ENCODE assay signal across 8 cellular contexts in the genomic region with DNA sequence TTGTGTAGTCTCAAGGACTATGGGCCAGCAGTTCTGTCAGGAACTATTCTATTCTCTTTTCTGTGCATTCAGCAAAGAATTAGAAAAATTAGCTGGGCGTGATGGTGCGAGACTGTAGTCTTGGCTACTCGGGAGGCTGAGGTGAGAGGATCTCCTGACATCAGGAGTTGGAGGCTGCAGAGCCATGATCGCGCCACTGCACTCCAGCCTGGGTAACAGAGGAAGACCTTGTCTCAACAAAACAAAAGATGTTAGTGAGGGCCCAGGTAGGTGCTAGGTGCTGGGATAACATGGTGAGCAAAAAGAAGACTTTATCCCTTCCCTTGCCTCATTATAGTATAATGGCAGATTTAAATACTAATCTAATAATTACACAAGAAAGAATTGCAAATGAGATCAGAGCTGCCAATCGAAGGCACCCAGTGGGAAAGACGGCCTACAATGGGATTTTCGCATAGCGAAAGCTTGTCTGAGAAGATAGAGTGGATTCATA. TPM values are rescaled to one million over a fixed set of nuclear protein-coding genes. Genes with fewer than 3 reads are reported as not detected.
DNase-seq lines count a peak whose midpoint lies in the region; ATAC-seq and TF ChIP-seq lines count a peak whose summit lies in the region.

No MANE protein-coding gene starts in this region.

- peak overlapping the region; percentile 94 for H3K27ac Mint-ChIP-seq in effector memory CD8-positive, alpha-beta T cell

- DNase-seq in NCI-H146 (lab: John Stamatoyannopoulos, UW) = peak; percentile 27
- DNase-seq in NCI-H146 treated with DMSO at 0.1 percent for 48 hours (lab: John Stamatoyannopoulos, UW; ENCODE audit: unreplicated experiment) = no peak
- DNase-seq in effector memory CD8-positive, alpha-beta T cell = no peak
- DNase-seq in neuronal stem cell (ENCODE audit: low spot score) = no peak
- DNase-seq in cerebellar nuclear complex (lab: John Stamatoyannopoulos, UW) = no peak
- DNase-seq in stimulated activated CD4-positive, alpha-beta T cell treated with anti-CD3 and anti-CD28 coated beads, Interleukin-2, amount 100 ng/mL, for 24 hours = no peak
- DNase-seq in NCI-H526 (lab: John Stamatoyannopoulos, UW) = no peak

- no peaks in the 10 kb centered on the region for H3K79me1 ChIP-seq in neuronal stem cell (ENCODE audit: low read depth, low read length)

- H3K4me2 ChIP-seq in KMS-11 (peak overlapping the region; percentile 98), neuronal stem cell (ENCODE audit: insufficient read depth, low read length, poor library complexity, severe bottlenecking) (peak overlapping the region; percentile 43)

- no peaks in the 10 kb centered on the region for H3K27me3 Mint-ChIP-seq in effector memory CD8-positive, alpha-beta T cell

- peaks cover 18% of the 10 kb centered on the region for H3K4me1 ChIP-seq in KMS-11 (ENCODE audit: low read depth, poor library complexity, severe bottlenecking)
- peaks cover 0 to 1% of the 10 kb centered on the region in 2 donors for H3K4me1 ChIP-seq in neuronal stem cell (ENCODE audit: control insufficient read depth in 2 of 2, insufficient read depth in 1 of 2, low read depth in 1 of 2, low read length in 2 of 2)

- H3K9ac ChIP-seq in KMS-11 = peak overlapping the region; percentile 99
- no peak overlapping the region for H3K9ac ChIP-seq in neuronal stem cell (ENCODE audit: low read depth, low read length, poor library complexity)

- H3K36me3 Mint-ChIP-seq in effector memory CD8-positive, alpha-beta T cell (ENCODE audit: insufficient read depth) = peaks cover 31% of the 10 kb centered on the region

- H3K27ac ChIP-seq in KMS-11 (peak overlapping the region; percentile 85), neuronal stem cell (replicated peaks; ENCODE audit: low read length) (no peak overlapping the region)

- H3K79me2 ChIP-seq in KMS-11 (ENCODE audit: insufficient read depth, low read depth) = peaks cover 32% of the 10 kb centered on the region

- H3K36me3 ChIP-seq in KMS-11 (ENCODE audit: insufficient read depth) (no peaks in the 10 kb centered on the region), neuronal stem cell (replicated peaks in 1 of 2; ENCODE audit: control insufficient read depth in 2 of 2, insufficient read depth in 2 of 2, low read length in 2 of 2) (peaks cover 8 to 33% of the 10 kb centered on the region in 2 donors)

- H3K4me3 Mint-ChIP-seq in effector memory CD8-positive, alpha-beta T cell = peak overlapping the region; percentile 94 to 95

- no peaks in the 10 kb centered on the region for H4K20me1 ChIP-seq in KMS-11 (ENCODE audit: insufficient read depth)

- H2BK120ac ChIP-seq in neuronal stem cell (ENCODE audit: low read depth, low read length) = no peak overlapping the region

- no peak overlapping the region for H4K8ac ChIP-seq in neuronal stem cell (ENCODE audit: low read depth, low read length)

- no peak overlapping the region for H2BK5ac ChIP-seq in neuronal stem cell (ENCODE audit: low read length)

- no peak overlapping the region for H2AK5ac ChIP-seq in neuronal stem cell (ENCODE audit: low read depth, low read length)

- peak; percentile 1 for ATAC-seq in effector memory CD8-positive, alpha-beta T cell (replicated peaks)

- no peaks in the 10 kb centered on the region for H3K9me3 ChIP-seq in neuronal stem cell (replicated peaks in 1 of 2; ENCODE audit: control insufficient read depth in 2 of 2, insufficient read depth in 1 of 2, low read depth in 1 of 2, low read length in 2 of 2)

- H3K23ac ChIP-seq in neuronal stem cell (ENCODE audit: low read depth, low read length, poor library complexity) = no peak overlapping the region

- H3K4me1 Mint-ChIP-seq in effector memory CD8-positive, alpha-beta T cell (ENCODE audit: low read depth in 2 of 2) = peaks cover 17 to 23% of the 10 kb centered on the region in 2 donors

- H3K14ac ChIP-seq in neuronal stem cell (ENCODE audit: low read length) = no peak overlapping the region

- TF ChIP-seq CTCF in KMS-11 (conservative IDR thresholded peaks at IDR 0.05; ENCODE audit: low read depth, low read length) = no peak

- H3K27me3 ChIP-seq in KMS-11 (ENCODE audit: insufficient read depth, low read depth) = no peaks in the 10 kb centered on the region
- H3K27me3 ChIP-seq in neuronal stem cell (ENCODE audit: control insufficient read depth in 3 of 3, insufficient read depth in 3 of 3, low read depth in 1 of 3, low read length in 3 of 3) = no peaks in the 10 kb centered on the region

- peak overlapping the region; percentile 15 for H3K18ac ChIP-seq in neuronal stem cell (ENCODE audit: low read length)

- H4K91ac ChIP-seq in neuronal stem cell (ENCODE audit: low read depth, low read length, poor library complexity) = no peak overlapping the region

- no peaks in the 10 kb centered on the region for H3K9me3 Mint-ChIP-seq in effector memory CD8-positive, alpha-beta T cell

- no CpG with 5 or more reads among the region's 9 CpGs for WGBS in neuronal stem cell (ENCODE audit: extremely low coverage in 2 of 2, insufficient read length in 2 of 2, insufficient replicate concordance in 1 of 2), 2 donors

- H2AFZ ChIP-seq in KMS-11 (ENCODE audit: low read depth) (peak overlapping the region; percentile 99), neuronal stem cell (ENCODE audit: low read length) (peak overlapping the region; percentile 91)

- H2BK15ac ChIP-seq in neuronal stem cell (ENCODE audit: low read length) = no peak overlapping the region

- no peak overlapping the region for H3K4ac ChIP-seq in neuronal stem cell (ENCODE audit: low read length)

- no peak overlapping the region for H2BK12ac ChIP-seq in neuronal stem cell (ENCODE audit: low read length)

- peak overlapping the region; percentile 94 for H3K4me3 ChIP-seq in KMS-11 (IDR thresholded peaks at IDR 0.05; ENCODE audit: insufficient read depth, low read depth, low read length)
- H3K4me3 ChIP-seq in neuronal stem cell (ENCODE audit: low read length in 2 of 2) = peak overlapping the region; percentile 89 to 96

RNA-seq across cellular contexts. Expression of a gene that starts 0.4 kb away (rescaled TPM):
- 30.8 TPM for polyA plus RNA-seq in neuronal stem cell (2013, experiment 1 of 2)
- 31.8 TPM for polyA plus RNA-seq in neuronal stem cell (2013, experiment 2 of 2)
